In the genomic region with DNA sequence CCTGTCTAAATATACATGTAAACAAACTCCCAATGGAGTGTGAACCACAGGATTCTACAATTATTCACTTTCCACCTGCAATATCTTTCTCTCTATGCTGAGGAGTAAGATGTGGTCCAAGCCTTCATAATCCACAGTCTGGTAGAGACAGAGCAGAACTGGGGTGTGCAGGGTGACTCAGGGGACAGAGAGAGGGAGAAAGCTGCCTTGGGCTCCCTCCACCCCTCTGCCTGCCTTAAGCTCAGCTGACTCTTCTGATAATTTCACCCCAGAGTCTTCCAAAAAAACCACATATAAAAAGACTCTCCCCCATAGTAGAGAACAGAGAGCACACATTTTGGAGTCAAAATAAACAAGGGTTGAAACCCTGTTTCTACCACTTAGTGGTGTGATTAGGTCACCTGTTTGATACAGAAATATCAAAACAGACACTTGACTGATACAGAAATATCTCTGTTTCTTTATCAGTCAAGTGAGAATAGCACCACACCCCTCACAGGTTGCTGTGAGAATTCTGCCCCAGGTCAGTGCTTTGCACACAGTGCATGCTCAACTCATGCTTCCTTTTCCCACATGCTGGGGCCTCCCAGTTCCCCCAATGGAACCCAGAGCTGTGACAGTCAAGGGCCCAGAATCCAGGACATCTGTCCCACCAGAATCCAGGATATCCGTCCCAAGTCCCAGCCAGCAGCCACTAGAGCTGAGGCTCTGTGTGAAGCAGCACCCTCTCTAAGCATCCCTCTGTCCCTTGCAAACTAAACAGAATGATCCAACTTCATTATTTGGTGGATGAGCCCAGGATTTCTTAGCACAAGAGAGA, we compare ENCODE assay signal across 9 cellular contexts. TPM values are rescaled to one million over a fixed set of nuclear protein-coding genes. Genes with fewer than 3 reads are reported as not detected.
DNase-seq lines count a peak whose midpoint lies in the region; ATAC-seq and TF ChIP-seq lines count a peak whose summit lies in the region.
"Had no signal": no experiment of that assay in that cellular context is flagged by ENCODE, and none has a peak within 500 bp of the region (broad histone marks: within the 10 kb centered on the region; RNA-seq: fewer than 3 reads in every experiment).

No MANE protein-coding gene starts in this region.

- intact Hi-C loops in adrenal gland (cut with DNase I) = no loop called here

- DNase-seq in activated CD8-positive, alpha-beta memory T cell treated with anti-CD3 and anti-CD28 coated beads, Interleukin-2, amount 10 ng/mL, durations not matched to agents 7 days and 5 days = peak; percentile 70
- DNase-seq in activated CD8-positive, alpha-beta memory T cell treated with anti-CD3 and anti-CD28 coated beads, Interleukin-2, amount 50 U/mL, for 48 hours = no peak
- peak; percentile 26 for DNase-seq in stimulated activated naive CD8-positive, alpha-beta T cell treated with anti-CD3 and anti-CD28 coated beads, Interleukin-15, Interleukin-2, amounts not matched to agents 100 U/mL and 50 U/mL, for 24 hours
- DNase-seq in GM19240 (ENCODE audit: insufficient read length, low spot score) = no peak
- no peak for DNase-seq in adrenal gland

- 73 to 89% (median 83%) methylated on average over 1 of the region's 1 CpG for WGBS in adrenal gland, 4 donors

- H3K36me3 Mint-ChIP-seq in activated CD8-positive, alpha-beta memory T cell treated with anti-CD3 and anti-CD28 coated beads, Interleukin-2, amount 10 ng/mL, durations not matched to agents 7 days and 5 days = peaks cover 4% of the 10 kb centered on the region
- no peaks in the 10 kb centered on the region for H3K36me3 Mint-ChIP-seq in activated naive CD4-positive, alpha-beta T cell treated with anti-CD3 and anti-CD28 coated beads, Interleukin-2, amount 50 U/mL, for 24 hours

- H3K27ac ChIP-seq in adrenal gland = no peak overlapping the region

- no peaks in the 10 kb centered on the region for H3K9me3 ChIP-seq in adrenal gland (replicated peaks in 1 of 3)

- peak overlapping the region; percentile 96 for H3K27ac Mint-ChIP-seq in activated CD8-positive, alpha-beta memory T cell treated with anti-CD3 and anti-CD28 coated beads, Interleukin-2, amount 10 ng/mL, durations not matched to agents 7 days and 5 days
- H3K27ac Mint-ChIP-seq in activated naive CD4-positive, alpha-beta T cell treated with anti-CD3 and anti-CD28 coated beads, Interleukin-2, amount 50 U/mL, for 24 hours = peak overlapping the region; percentile 93

- peak; percentile 64 for ATAC-seq in activated CD8-positive, alpha-beta memory T cell treated with anti-CD3 and anti-CD28 coated beads, Interleukin-2, amount 10 ng/mL, durations not matched to agents 7 days and 5 days
- peak; percentile 45 for ATAC-seq in HG03139 (IDR thresholded peaks at IDR 0.05; ENCODE audit: unreplicated experiment)
- ATAC-seq in stimulated activated naive CD8-positive, alpha-beta T cell treated with anti-CD3 and anti-CD28 coated beads, Interleukin-15, Interleukin-2, amounts not matched to agents 100 U/mL and 50 U/mL, for 24 hours = peak; percentile 66
- no peak for ATAC-seq in HG02970 (IDR thresholded peaks at IDR 0.05; ENCODE audit: low FRiP score, unreplicated experiment)

- H3K4me3 ChIP-seq in adrenal gland = no peak overlapping the region

- H3K27me3 ChIP-seq in adrenal gland = peaks cover 6% of the 10 kb centered on the region

- no peaks in the 10 kb centered on the region for H3K4me1 ChIP-seq in adrenal gland (replicated peaks in 1 of 2)

- no peaks in the 10 kb centered on the region for H3K36me3 ChIP-seq in adrenal gland (replicated peaks in 1 of 2)

- no peak for TF ChIP-seq CTCF in adrenal gland (IDR thresholded peaks at IDR 0.05)

- no peak for TF ChIP-seq POLR2A in adrenal gland (IDR thresholded peaks at IDR 0.05)

- H3K4me1 Mint-ChIP-seq in activated CD8-positive, alpha-beta memory T cell treated with anti-CD3 and anti-CD28 coated beads, Interleukin-2, amount 10 ng/mL, durations not matched to agents 7 days and 5 days = peaks cover 43% of the 10 kb centered on the region
- H3K4me1 Mint-ChIP-seq in activated naive CD4-positive, alpha-beta T cell treated with anti-CD3 and anti-CD28 coated beads, Interleukin-2, amount 50 U/mL, for 24 hours = peaks cover 98% of the 10 kb centered on the region

- no peaks in the 10 kb centered on the region for H3K27me3 Mint-ChIP-seq in activated CD8-positive, alpha-beta memory T cell treated with anti-CD3 and anti-CD28 coated beads, Interleukin-2, amount 10 ng/mL, durations not matched to agents 7 days and 5 days
- no peaks in the 10 kb centered on the region for H3K27me3 Mint-ChIP-seq in activated naive CD4-positive, alpha-beta T cell treated with anti-CD3 and anti-CD28 coated beads, Interleukin-2, amount 50 U/mL, for 24 hours

- CTCF ChIA-PET in activated CD8-positive, alpha-beta memory T cell treated with anti-CD3 and anti-CD28 coated beads, Interleukin-2, amount 10 ng/mL, durations not matched to agents 7 days and 5 days (lab: Charles Lee) = interaction anchor here (0.8 to 2.3 kb wide), 8 partner anchors 8 to 100 kb away, joined by 3 to 8 read pairs (median 6); no protein-coding TSS in a partner anchor

- peak overlapping the region; percentile 43 for H3K4me3 Mint-ChIP-seq in activated CD8-positive, alpha-beta memory T cell treated with anti-CD3 and anti-CD28 coated beads, Interleukin-2, amount 10 ng/mL, durations not matched to agents 7 days and 5 days
- peak overlapping the region; percentile 71 for H3K4me3 Mint-ChIP-seq in activated naive CD4-positive, alpha-beta T cell treated with anti-CD3 and anti-CD28 coated beads, Interleukin-2, amount 50 U/mL, for 24 hours

- H3K9me3 Mint-ChIP-seq in activated CD8-positive, alpha-beta memory T cell treated with anti-CD3 and anti-CD28 coated beads, Interleukin-2, amount 10 ng/mL, durations not matched to agents 7 days and 5 days (ENCODE audit: low read depth) = no peaks in the 10 kb centered on the region
- H3K9me3 Mint-ChIP-seq in activated naive CD4-positive, alpha-beta T cell treated with anti-CD3 and anti-CD28 coated beads, Interleukin-2, amount 50 U/mL, for 24 hours = no peaks in the 10 kb centered on the region

RNA-seq across cellular contexts. Expression of a gene that starts 1.3 kb away (rescaled TPM):
- 1 to 10 TPM; 1.9 to 2.7 TPM for total RNA-seq in activated CD8-positive, alpha-beta memory T cell treated with anti-CD3 and anti-CD28 coated beads, Interleukin-2, amount 10 ng/mL, durations not matched to agents 7 days and 5 days
- total RNA-seq in adrenal gland = under 1 TPM in 2 of 8 donors, not detected in 6; 0.18 to 0.19 TPM
- polyA plus RNA-seq in adrenal gland = not detected
- total RNA-seq: epithelial cell of proximal tubule had no signal

RNA-seq across cellular contexts. Expression of a gene that starts 28.5 kb away (rescaled TPM):
- total RNA-seq in activated CD8-positive, alpha-beta memory T cell treated with anti-CD3 and anti-CD28 coated beads, Interleukin-2, amount 10 ng/mL, durations not matched to agents 7 days and 5 days = not detected
- total RNA-seq in adrenal gland = not detected
- polyA plus RNA-seq in adrenal gland = not detected
- total RNA-seq: epithelial cell of proximal tubule had no signal

RNA-seq across cellular contexts. Expression of a gene that starts 36.7 kb away (rescaled TPM):
- total RNA-seq in activated CD8-positive, alpha-beta memory T cell treated with anti-CD3 and anti-CD28 coated beads, Interleukin-2, amount 10 ng/mL, durations not matched to agents 7 days and 5 days = not detected
- 10 to 100 TPM in 6 of 8 donors, 1 to 10 TPM in 2; 7.2 to 42.5 (median 19.1) TPM for total RNA-seq in adrenal gland
- 10 to 100 TPM; 11.7 to 39.1 (median 23.4) TPM for polyA plus RNA-seq in adrenal gland
- total RNA-seq: epithelial cell of proximal tubule had no signal

RNA-seq across cellular contexts. Expression of a gene that starts 45.5 kb away (rescaled TPM):
- total RNA-seq in activated CD8-positive, alpha-beta memory T cell treated with anti-CD3 and anti-CD28 coated beads, Interleukin-2, amount 10 ng/mL, durations not matched to agents 7 days and 5 days = not detected
- 1 to 10 TPM in 3 of 8 donors, under 1 TPM in 3, not detected in 2; 0.28 to 2.5 (median 0.88) TPM for total RNA-seq in adrenal gland
- 1 to 10 TPM in 2 of 3 donors, under 1 TPM in 1; 0.42 to 4.7 (median 3.2) TPM for polyA plus RNA-seq in adrenal gland
- total RNA-seq: epithelial cell of proximal tubule had no signal

Comparison
In these comparisons a context has a peak if more than half of its experiments do, and no peak if none do; other contexts are left out.
1. DNase-seq: peak in activated CD8-positive, alpha-beta memory T cell treated with anti-CD3 and anti-CD28 coated beads, Interleukin-2, amount 10 ng/mL, durations not matched to agents 7 days and 5 days (single experiment) and stimulated activated naive CD8-positive, alpha-beta T cell treated with anti-CD3 and anti-CD28 coated beads, Interleukin-15, Interleukin-2, amounts not matched to agents 100 U/mL and 50 U/mL, for 24 hours (single experiment); none in activated CD8-positive, alpha-beta memory T cell treated with anti-CD3 and anti-CD28 coated beads, Interleukin-2, amount 50 U/mL, for 48 hours (single experiment), GM19240 (single experiment) and adrenal gland (0 of 7).
2. RNA of a gene that starts 36.7 kb away (total RNA-seq): 7.2 to 42.5 TPM in adrenal gland; not detected in activated CD8-positive, alpha-beta memory T cell treated with anti-CD3 and anti-CD28 coated beads, Interleukin-2, amount 10 ng/mL, durations not matched to agents 7 days and 5 days; every median in the first group is over 4 times any median in the second.